In the genomic region with DNA sequence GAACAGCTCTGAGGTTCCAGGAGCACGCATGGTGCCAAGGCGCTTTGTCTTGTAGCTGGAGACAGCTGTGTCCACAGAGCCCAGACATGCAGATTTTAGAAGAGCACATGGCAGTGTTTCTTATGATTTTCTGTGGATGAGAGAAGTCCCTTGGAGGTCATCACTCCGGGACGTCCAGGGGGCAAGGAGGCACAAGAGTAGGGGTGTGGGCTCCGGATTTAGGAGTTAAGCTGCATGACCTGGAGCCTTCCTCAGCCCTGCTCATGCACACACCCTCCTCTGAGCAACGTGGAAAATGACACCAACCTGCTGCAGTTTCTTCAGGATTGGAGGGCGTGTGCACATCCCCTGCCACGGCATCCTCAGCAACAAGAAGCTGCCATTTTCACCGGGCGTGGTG, we compare ENCODE assay signal across 6 cellular contexts.
"Had no signal": no experiment of that assay in that cellular context is flagged by ENCODE, and none has a peak within 500 bp of the region (broad histone marks: within the 10 kb centered on the region; RNA-seq: fewer than 3 reads in every experiment).

No MANE protein-coding gene starts in this region.

- H2AFZ ChIP-seq: GM23248 had no signal

- H3K27ac ChIP-seq: GM23248 had no signal

- H3K9me3 Mint-ChIP-seq: H9 had no signal

- DNase-seq: GM23248, GOT3, H9, HCEC 1CT, IMR-90 had no signal

- H3K4me3 Mint-ChIP-seq: H9 had no signal

- H3K27ac Mint-ChIP-seq: H9 had no signal

- H3K4me3 ChIP-seq: GM23248, K562 had no signal

- ATAC-seq: K562 had no signal

- H3K9ac ChIP-seq: GM23248 had no signal
